Comparison of ENCODE assay signal across 24 cellular contexts in genomic region chr9:89986190-89986589, GRCh38.
A peak's percentile ranks its signal among the peaks of the same experiment; 100 is the strongest.
DNase-seq lines count a peak whose midpoint lies in the region; ATAC-seq lines count a peak whose summit lies in the region.
"Had no signal": no experiment of that assay in that cellular context is flagged by ENCODE, and none has a peak within 500 bp of the region (broad histone marks: within the 10 kb centered on the region; RNA-seq: fewer than 3 reads in every experiment).

No MANE protein-coding gene starts in this region.

- no peak overlapping the region for H2AK5ac ChIP-seq in neuronal stem cell (ENCODE audit: low read depth, low read length)

- H3K36me3 Mint-ChIP-seq in activated CD4-positive, alpha-beta T cell treated with anti-CD3 and anti-CD28 coated beads, Interleukin-2, amount 10 ng/mL, durations not matched to agents 7 days and 5 days (ENCODE audit: low read depth) = peaks cover 2% of the 10 kb centered on the region
- no peaks in the 10 kb centered on the region for H3K36me3 Mint-ChIP-seq in activated T-cell treated with anti-CD3 and anti-CD28 coated beads, Interleukin-2, amount 50 U/mL, for 4 hours (ENCODE audit: insufficient read depth)

- H3K23ac ChIP-seq in neuronal stem cell (ENCODE audit: low read depth, low read length, poor library complexity) = no peak overlapping the region

- H3K4me3 Mint-ChIP-seq in activated CD4-positive, alpha-beta T cell treated with anti-CD3 and anti-CD28 coated beads, Interleukin-2, amount 10 ng/mL, durations not matched to agents 7 days and 5 days = no peak overlapping the region
- no peak overlapping the region for H3K4me3 Mint-ChIP-seq in activated T-cell treated with anti-CD3 and anti-CD28 coated beads, Interleukin-2, amount 50 U/mL, for 4 hours
- H3K4me3 Mint-ChIP-seq: CD14-positive monocyte; dendritic cell treated with granulocyte-macrophage colony-stimulating factor and Interleukin-4, amounts not matched to agents 40 ng/mL and 50 ng/mL, for 4 days; H9 had no signal

- H4K8ac ChIP-seq in neuronal stem cell (ENCODE audit: low read depth, low read length) = no peak overlapping the region

- peaks cover 4% of the 10 kb centered on the region for H3K27me3 Mint-ChIP-seq in activated CD4-positive, alpha-beta T cell treated with anti-CD3 and anti-CD28 coated beads, Interleukin-2, amount 10 ng/mL, durations not matched to agents 7 days and 5 days
- peaks cover 5% of the 10 kb centered on the region for H3K27me3 Mint-ChIP-seq in activated T-cell treated with anti-CD3 and anti-CD28 coated beads, Interleukin-2, amount 50 U/mL, for 4 hours (ENCODE audit: low read depth)
- H3K27me3 Mint-ChIP-seq: dendritic cell treated with granulocyte-macrophage colony-stimulating factor and Interleukin-4, amounts not matched to agents 40 ng/mL and 50 ng/mL, for 4 days had no signal

- DNase-seq in activated CD4-positive, alpha-beta T cell treated with anti-CD3 and anti-CD28 coated beads for 48 hours = peak; percentile 61
- no peak for DNase-seq in activated CD4-positive, alpha-beta T cell treated with anti-CD3 and anti-CD28 coated beads, Interleukin-2, amount 10 ng/mL, durations not matched to agents 7 days and 5 days
- DNase-seq in DMS53 (lab: John Stamatoyannopoulos, UW) (peak; percentile 42), neuronal stem cell (ENCODE audit: low spot score) (no peak), NCI-H146 treated with DMSO at 0.1 percent for 48 hours (lab: John Stamatoyannopoulos, UW; ENCODE audit: unreplicated experiment) (no peak), NCI-H146 (lab: John Stamatoyannopoulos, UW) (no peak)
- no peak for DNase-seq in activated T-cell treated with anti-CD3 and anti-CD28 coated beads, Interleukin-2, amount 50 U/mL, for 4 hours
- DNase-seq: amniotic stem cell, DMS 273 treated with DMSO at 0.1 percent for 48 hours, foreskin fibroblast, GF-D8, H9, hippocampal formation, islet precursor cell, NCI-H1417, PC-9, right cardiac atrium, substantia nigra, WERI-Rb-1 had no signal

- no peak overlapping the region for H3K14ac ChIP-seq in neuronal stem cell (ENCODE audit: low read length)

- no peak overlapping the region for H3K9ac ChIP-seq in neuronal stem cell (ENCODE audit: low read depth, low read length, poor library complexity)

- no peak overlapping the region for H4K91ac ChIP-seq in neuronal stem cell (ENCODE audit: low read depth, low read length, poor library complexity)

- H3K4me2 ChIP-seq in neuronal stem cell (ENCODE audit: insufficient read depth, low read length, poor library complexity, severe bottlenecking) = no peak overlapping the region
- H3K4me2 ChIP-seq: PC-9 had no signal

- no peaks in the 10 kb centered on the region for H3K79me1 ChIP-seq in neuronal stem cell (ENCODE audit: low read depth, low read length)

- peaks cover 0 to 6% of the 10 kb centered on the region in 2 donors for H3K9me3 ChIP-seq in neuronal stem cell (replicated peaks in 1 of 2; ENCODE audit: control insufficient read depth in 2 of 2, insufficient read depth in 1 of 2, low read depth in 1 of 2, low read length in 2 of 2)

- CTCF ChIA-PET in activated CD4-positive, alpha-beta T cell treated with anti-CD3 and anti-CD28 coated beads, Interleukin-2, amount 10 ng/mL, durations not matched to agents 7 days and 5 days (lab: Charles Lee) = interaction anchor here (1.4 kb wide), 1 partner anchor 14 kb away, joined by 7 read pairs; no protein-coding TSS in a partner anchor

- peaks cover 13% of the 10 kb centered on the region for H3K9me3 Mint-ChIP-seq in activated CD4-positive, alpha-beta T cell treated with anti-CD3 and anti-CD28 coated beads, Interleukin-2, amount 10 ng/mL, durations not matched to agents 7 days and 5 days
- H3K9me3 Mint-ChIP-seq in activated T-cell treated with anti-CD3 and anti-CD28 coated beads, Interleukin-2, amount 50 U/mL, for 4 hours = peaks cover 3% of the 10 kb centered on the region

- H3K36me3 ChIP-seq in neuronal stem cell (replicated peaks in 1 of 2; ENCODE audit: control insufficient read depth in 2 of 2, insufficient read depth in 2 of 2, low read length in 2 of 2) = no peaks in the 10 kb centered on the region
- H3K36me3 ChIP-seq: cardiac muscle cell, WERI-Rb-1 had no signal

- no peak overlapping the region for H2BK12ac ChIP-seq in neuronal stem cell (ENCODE audit: low read length)

- no peak overlapping the region for H2BK15ac ChIP-seq in neuronal stem cell (ENCODE audit: low read length)

- no peaks in the 10 kb centered on the region for H3K4me1 ChIP-seq in neuronal stem cell (ENCODE audit: control insufficient read depth in 2 of 2, insufficient read depth in 1 of 2, low read depth in 1 of 2, low read length in 2 of 2)

- no peak overlapping the region for H2AFZ ChIP-seq in neuronal stem cell (ENCODE audit: low read length)
- H2AFZ ChIP-seq: PC-9 had no signal

- H3K4me1 Mint-ChIP-seq in activated CD4-positive, alpha-beta T cell treated with anti-CD3 and anti-CD28 coated beads, Interleukin-2, amount 10 ng/mL, durations not matched to agents 7 days and 5 days = peaks cover 26% of the 10 kb centered on the region
- H3K4me1 Mint-ChIP-seq in activated T-cell treated with anti-CD3 and anti-CD28 coated beads, Interleukin-2, amount 50 U/mL, for 4 hours (ENCODE audit: low read depth) = peaks cover 36% of the 10 kb centered on the region
- H3K4me1 Mint-ChIP-seq: H9 had no signal

- POLR2A ChIA-PET in activated CD4-positive, alpha-beta T cell treated with anti-CD3 and anti-CD28 coated beads, Interleukin-2, amount 10 ng/mL, durations not matched to agents 7 days and 5 days (lab: Charles Lee) = no interaction called here

- no peak overlapping the region for H3K27ac Mint-ChIP-seq in activated CD4-positive, alpha-beta T cell treated with anti-CD3 and anti-CD28 coated beads, Interleukin-2, amount 10 ng/mL, durations not matched to agents 7 days and 5 days
- H3K27ac Mint-ChIP-seq: dendritic cell treated with granulocyte-macrophage colony-stimulating factor and Interleukin-4, amounts not matched to agents 40 ng/mL and 50 ng/mL, for 4 days; H9 had no signal

- peak; percentile 70 to 75 for ATAC-seq in activated T-cell treated with anti-CD3 and anti-CD28 coated beads, Interleukin-2, amount 50 U/mL, for 4 hours
- ATAC-seq in HG03460 (IDR thresholded peaks at IDR 0.05; ENCODE audit: unreplicated experiment) = no peak
- ATAC-seq: right cardiac atrium had no signal

- H3K4me3 ChIP-seq in neuronal stem cell (ENCODE audit: low read length in 2 of 2) = no peak overlapping the region
- H3K4me3 ChIP-seq: cardiac muscle cell, lung, PC-9 had no signal

- H3K27ac ChIP-seq in neuronal stem cell (replicated peaks; ENCODE audit: low read length) = no peak overlapping the region
- H3K27ac ChIP-seq: cardiac muscle cell, PC-9, WERI-Rb-1 had no signal

- no CpG with 5 or more reads among the region's 2 CpGs for WGBS in neuronal stem cell (ENCODE audit: extremely low coverage in 2 of 2, insufficient read length in 2 of 2, insufficient replicate concordance in 1 of 2), 2 donors

- H2BK120ac ChIP-seq in neuronal stem cell (ENCODE audit: low read depth, low read length) = no peak overlapping the region

- H2BK5ac ChIP-seq in neuronal stem cell (ENCODE audit: low read length) = no peak overlapping the region

- no peaks in the 10 kb centered on the region for H3K27me3 ChIP-seq in neuronal stem cell (ENCODE audit: control insufficient read depth in 3 of 3, insufficient read depth in 3 of 3, low read depth in 1 of 3, low read length in 3 of 3)
- H3K27me3 ChIP-seq: cardiac muscle cell had no signal

- H3K18ac ChIP-seq in neuronal stem cell (ENCODE audit: low read length) = peak overlapping the region; percentile 8

- H3K4ac ChIP-seq in neuronal stem cell (ENCODE audit: low read length) = no peak overlapping the region

Comparison
In these comparisons a context has a peak if more than half of its experiments do, and no peak if none do; other contexts are left out.
1. DNase-seq: peak in activated CD4-positive, alpha-beta T cell treated with anti-CD3 and anti-CD28 coated beads for 48 hours (single experiment) and DMS53 (single experiment); none in activated CD4-positive, alpha-beta T cell treated with anti-CD3 and anti-CD28 coated beads, Interleukin-2, amount 10 ng/mL, durations not matched to agents 7 days and 5 days (single experiment), activated T-cell treated with anti-CD3 and anti-CD28 coated beads, Interleukin-2, amount 50 U/mL, for 4 hours (single experiment), neuronal stem cell (single experiment), NCI-H146 treated with DMSO at 0.1 percent for 48 hours (single experiment) and NCI-H146 (single experiment).